Comparison of ENCODE assay signal across 31 cellular contexts in the genomic region with DNA sequence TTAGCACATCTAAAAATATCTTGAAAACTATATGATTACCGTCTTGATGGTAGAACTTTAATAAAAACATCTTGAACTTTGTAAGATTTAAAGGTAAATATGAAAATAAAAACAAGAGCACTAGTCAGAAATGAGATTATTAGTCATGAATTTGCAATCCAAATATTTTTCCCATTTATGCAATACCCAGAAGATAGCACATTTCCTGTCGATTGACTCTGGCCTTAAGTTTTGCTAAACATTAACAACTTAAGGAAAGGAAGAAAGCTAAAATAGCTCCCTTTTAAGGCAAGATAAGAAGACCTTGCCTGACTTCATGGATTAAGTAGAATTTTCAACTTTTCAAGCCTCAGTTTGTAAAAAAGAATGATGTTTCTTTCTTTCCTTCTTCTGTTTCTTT.
DNase-seq lines count a peak whose midpoint lies in the region; ATAC-seq and TF ChIP-seq lines count a peak whose summit lies in the region.
"Had no signal": no experiment of that assay in that cellular context is flagged by ENCODE, and none has a peak within 500 bp of the region (broad histone marks: within the 10 kb centered on the region; RNA-seq: fewer than 3 reads in every experiment).

No MANE protein-coding gene starts in this region.

- TF ChIP-seq CTCF in brain microvascular endothelial cell (IDR thresholded peaks at IDR 0.05; ENCODE audit: low read depth, low read length, missing control alignments) (no peak), fibroblast of villous mesenchyme (IDR thresholded peaks at IDR 0.05; ENCODE audit: insufficient read depth, low read depth, low read length) (no peak), psoas muscle (IDR thresholded peaks at IDR 0.05) (no peak)

- no peak for ATAC-seq in psoas muscle
- ATAC-seq: left colon had no signal

- no peaks in the 10 kb centered on the region for H3K4me1 ChIP-seq in psoas muscle
- H3K4me1 ChIP-seq: adrenal gland; BLaER1 treated with 17β-estradiol and CSF1 and Interleukin-3, amounts not matched to agents 10 nM and 100 nM; colonic mucosa; Peyer's patch; sigmoid colon had no signal

- H3K36me3 ChIP-seq in brain microvascular endothelial cell (replicated peaks) = no peaks in the 10 kb centered on the region
- no peaks in the 10 kb centered on the region for H3K36me3 ChIP-seq in psoas muscle (ENCODE audit: insufficient read depth in 1 of 2, low read depth in 1 of 2)
- H3K36me3 ChIP-seq: adrenal gland; BLaER1 treated with 17β-estradiol and CSF1 and Interleukin-3, amounts not matched to agents 10 nM and 100 nM; colonic mucosa; MG63; Peyer's patch; sigmoid colon; tibial nerve had no signal

- in situ Hi-C loops in brain microvascular endothelial cell (cut with HindIII; ENCODE audit: low pct_ligation_motif_present, low sequenced_read_pairs) = no loop called here

- intact Hi-C loops in psoas muscle (cut with DNase I) = no loop called here

- DNase-seq in HS-5 (ENCODE audit: low read depth) (peak; percentile 13), brain microvascular endothelial cell (no peak), fibroblast of villous mesenchyme (ENCODE audit: low read depth) (peak; percentile 44), renal cortical epithelial cell (ENCODE audit: low read depth) (peak; percentile 49), NCI-H146 (lab: John Stamatoyannopoulos, UW) (no peak), psoas muscle (no peak), NCI-H1092 (lab: John Stamatoyannopoulos, UW) (no peak)
- DNase-seq: activated CD4-positive, alpha-beta memory T cell treated with anti-CD3 and anti-CD28 coated beads for 36 hours; activated CD4-positive, CD25-positive, alpha-beta regulatory T cell treated with anti-CD3 and anti-CD28 coated beads, Interleukin-2, amount 50 U/mL, for 72 hours; activated CD8-positive, alpha-beta memory T cell treated with anti-CD3 and anti-CD28 coated beads, Interleukin-2, amount 50 U/mL, for 4 hours; activated naive CD4-positive, alpha-beta T cell treated with anti-CD3 and anti-CD28 coated beads for 36 hours; adrenal gland; colonic mucosa; effector memory CD4-positive, alpha-beta T cell; erythroblast; foreskin melanocyte; GF-D8; GM23248; KG1; left colon; MG63; NCI-H2081; NCI-H2227 treated with DMSO at 0.1 percent for 48 hours; NCI-H526 treated with DMSO at 0.1 percent for 48 hours; Peyer's patch; SHP77 treated with DMSO at 0.1 percent for 48 hours; sigmoid colon; stimulated activated CD4-positive, alpha-beta T cell treated with anti-CD3 and anti-CD28 coated beads, Interleukin-4, amount 100 ng/mL, for 4 hours had no signal

- no peak overlapping the region for H3K4me3 ChIP-seq in brain microvascular endothelial cell (ENCODE audit: low read depth, low read length)
- H3K4me3 ChIP-seq in fibroblast of villous mesenchyme (ENCODE audit: low read depth, low read length) = no peak overlapping the region
- no peak overlapping the region for H3K4me3 ChIP-seq in psoas muscle
- H3K4me3 ChIP-seq: adrenal gland; BLaER1 treated with 17β-estradiol and CSF1 and Interleukin-3, amounts not matched to agents 10 nM and 100 nM; colonic mucosa; GM23248; MG63; Peyer's patch; sigmoid colon; tibial nerve had no signal

- 56 to 74% (median 60%) methylated on average over 2 of the region's 2 CpGs for WGBS in psoas muscle, 3 donors

- H3K27me3 ChIP-seq in brain microvascular endothelial cell (replicated peaks) (no peaks in the 10 kb centered on the region), psoas muscle (ENCODE audit: insufficient read depth in 3 of 3, low read length in 2 of 3) (no peaks in the 10 kb centered on the region)
- H3K27me3 ChIP-seq: adrenal gland; BLaER1 treated with 17β-estradiol and CSF1 and Interleukin-3, amounts not matched to agents 10 nM and 100 nM; colonic mucosa; MG63; Peyer's patch; sigmoid colon; tibial nerve had no signal

- no peaks in the 10 kb centered on the region for H3K9me3 ChIP-seq in psoas muscle
- H3K9me3 ChIP-seq: adrenal gland, colonic mucosa, Peyer's patch, sigmoid colon, tibial nerve had no signal

- H3K27ac ChIP-seq in brain microvascular endothelial cell (peak overlapping the region; percentile 42), psoas muscle (no peak overlapping the region)
- H3K27ac ChIP-seq: adrenal gland; BLaER1 treated with 17β-estradiol and CSF1 and Interleukin-3, amounts not matched to agents 10 nM and 100 nM; colonic mucosa; GM23248; HL-60; Peyer's patch; sigmoid colon had no signal

Comparison
In these comparisons a context has a peak if more than half of its experiments do, and no peak if none do; other contexts are left out.
1. DNase-seq: peak in HS-5 (single experiment), fibroblast of villous mesenchyme (single experiment) and renal cortical epithelial cell (single experiment); none in brain microvascular endothelial cell (single experiment), NCI-H146 (single experiment), psoas muscle (0 of 2) and NCI-H1092 (single experiment).